24 cellular contexts compared by ENCODE assay signal in genomic region chr6:42860481-42860880, GRCh38. TPM values are rescaled to one million over a fixed set of nuclear protein-coding genes. Genes with fewer than 3 reads are reported as not detected.
A peak's percentile ranks its signal among the peaks of the same experiment; 100 is the strongest.
DNase-seq lines count a peak whose midpoint lies in the region; ATAC-seq, FAIRE-seq and TF ChIP-seq lines count a peak whose summit lies in the region.
"Had no signal": no experiment of that assay in that cellular context is flagged by ENCODE, and none has a peak within 500 bp of the region (broad histone marks: within the 10 kb centered on the region; RNA-seq: fewer than 3 reads in every experiment).

No MANE protein-coding gene starts in this region.

- peak overlapping the region; percentile 44 for H3K27ac Mint-ChIP-seq in stimulated activated memory B cell treated with anti-CD40 and anti-IgM and Interleukin-4, amounts not matched to agents 10 μg/mL and 1 μg/mL and 100 μg/mL, for 72 hours
- H3K27ac Mint-ChIP-seq: CD4-positive, alpha-beta T cell had no signal

- no peaks in the 10 kb centered on the region for H4K20me1 ChIP-seq in HepG2 (ENCODE audit: insufficient read depth, low read length)

- no peak overlapping the region for H3K4me3 ChIP-seq in HepG2 (replicated peaks in 1 of 3; ENCODE audit: insufficient read depth in 1 of 3, low read depth in 2 of 3, low read length in 3 of 3)
- H3K4me3 ChIP-seq in right lobe of liver: no peak overlapping the region
- H3K4me3 ChIP-seq in WERI-Rb-1 (ENCODE audit: low read depth, low read length): no peak overlapping the region
- no peak overlapping the region for H3K4me3 ChIP-seq in heart left ventricle
- H3K4me3 ChIP-seq: A549, GM12878, GM23248, HAP-1 had no signal

- no peaks in the 10 kb centered on the region for H3K27me3 Mint-ChIP-seq in stimulated activated memory B cell treated with anti-CD40 and anti-IgM and Interleukin-4, amounts not matched to agents 10 μg/mL and 1 μg/mL and 100 μg/mL, for 72 hours
- H3K27me3 Mint-ChIP-seq: CD4-positive, alpha-beta T cell had no signal

- CTCF ChIA-PET in HepG2 (lab: Yijun Ruan, JAX; ENCODE audit: low intra/inter-chr PET ratio, low total read pairs): no interaction called here

- peaks cover 31 to 65% of the 10 kb centered on the region in 2 experiments for H3K36me3 ChIP-seq in HepG2 (replicated peaks in 1 of 2; ENCODE audit: control insufficient read depth in 1 of 2, insufficient read depth in 2 of 2, low read length in 2 of 2)
- H3K36me3 ChIP-seq in right lobe of liver: peaks cover 0 to 92% (median 34%) of the 10 kb centered on the region in 4 donors
- peaks cover 68% of the 10 kb centered on the region for H3K36me3 ChIP-seq in WERI-Rb-1
- peaks cover 0 to 100% (median 98%) of the 10 kb centered on the region in 9 donors for H3K36me3 ChIP-seq in heart left ventricle
- H3K36me3 ChIP-seq: HAP-1 had no signal

- no peak overlapping the region for H3K4me2 ChIP-seq in HepG2 (ENCODE audit: low read depth, low read length)
- H3K4me2 ChIP-seq: A549 had no signal

- TF ChIP-seq EP300 in HepG2 (IDR thresholded peaks at IDR 0.05; ENCODE audit: low read depth in 2 of 2, low read length in 2 of 2) (no peak), HepG2 (CRISPR knock-in tag; IDR thresholded peaks at IDR 0.05; ENCODE audit: borderline replicate concordance) (no peak)

- no peak for FAIRE-seq in HepG2 (lab: Jason Lieb, UNC)
- FAIRE-seq: A549, GM12878 had no signal

- no peak for TF ChIP-seq RAD21 in HepG2 (CRISPR knock-in tag; IDR thresholded peaks at IDR 0.05)

- H3K9me3 Mint-ChIP-seq in stimulated activated memory B cell treated with anti-CD40 and anti-IgM and Interleukin-4, amounts not matched to agents 10 μg/mL and 1 μg/mL and 100 μg/mL, for 72 hours: no peaks in the 10 kb centered on the region
- H3K9me3 Mint-ChIP-seq: CD4-positive, alpha-beta T cell had no signal

- no peaks in the 10 kb centered on the region for H3K79me2 ChIP-seq in HepG2 (ENCODE audit: insufficient read depth, low read length)

- no peak overlapping the region for H3K4me3 Mint-ChIP-seq in stimulated activated memory B cell treated with anti-CD40 and anti-IgM and Interleukin-4, amounts not matched to agents 10 μg/mL and 1 μg/mL and 100 μg/mL, for 72 hours
- H3K4me3 Mint-ChIP-seq: CD4-positive, alpha-beta T cell had no signal

- H3K27ac ChIP-seq in HepG2 (ENCODE audit: extremely low read length, insufficient read depth, low read length) (no peak overlapping the region), right lobe of liver (no peak overlapping the region), WERI-Rb-1 (peak overlapping the region; percentile 4), heart left ventricle (no peak overlapping the region)
- H3K27ac ChIP-seq: 22Rv1, A549, C4-2B, GM23248 had no signal

- ATAC-seq in HepG2 (no peak), right lobe of liver (no peak), HG02970 (IDR thresholded peaks at IDR 0.05; ENCODE audit: low FRiP score, unreplicated experiment) (no peak), heart left ventricle (no peak), GM19324 (IDR thresholded peaks at IDR 0.05; ENCODE audit: low FRiP score, unreplicated experiment) (no peak)
- ATAC-seq in stimulated activated memory B cell treated with anti-CD40 and anti-IgM and Interleukin-4, amounts not matched to agents 10 μg/mL and 1 μg/mL and 100 μg/mL, for 72 hours: no peak
- ATAC-seq: A549, GM12878 had no signal

- H3K4me1 ChIP-seq in HepG2 (ENCODE audit: insufficient read depth, low read length): no peaks in the 10 kb centered on the region
- no peaks in the 10 kb centered on the region for H3K4me1 ChIP-seq in right lobe of liver
- no peaks in the 10 kb centered on the region for H3K4me1 ChIP-seq in heart left ventricle
- H3K4me1 ChIP-seq: A549, Caco-2 had no signal

- TF ChIP-seq CTCF in HepG2 (CRISPR knock-in tag; IDR thresholded peaks at IDR 0.05) (no peak), right lobe of liver (IDR thresholded peaks at IDR 0.05) (no peak), WERI-Rb-1 (IDR thresholded peaks at IDR 0.05; ENCODE audit: low read depth, low read length) (peak; percentile 48; the same call in 1 of the 2 replicates), heart left ventricle (IDR thresholded peaks at IDR 0.05) (no peak)

- in situ Hi-C loops in HepG2 (cut with HindIII; ENCODE audit: extremely low pct_ligation_motif_present, low pct_unique_long_range_greater_than_20kb): no loop called here

- no TSS peak for BruUV-seq in HepG2 (replicated peaks; lab: Mats Ljungman, UMichigan)

- no peaks in the 10 kb centered on the region for H3K4me1 Mint-ChIP-seq in stimulated activated memory B cell treated with anti-CD40 and anti-IgM and Interleukin-4, amounts not matched to agents 10 μg/mL and 1 μg/mL and 100 μg/mL, for 72 hours

- H3K27me3 ChIP-seq in HepG2 (ENCODE audit: control insufficient read depth in 1 of 2, insufficient read depth in 2 of 2, low read length in 2 of 2) (no peaks in the 10 kb centered on the region), right lobe of liver (no peaks in the 10 kb centered on the region), WERI-Rb-1 (ENCODE audit: insufficient read depth, low read depth, severe bottlenecking) (no peaks in the 10 kb centered on the region), heart left ventricle (no peaks in the 10 kb centered on the region)

- peaks cover 41% of the 10 kb centered on the region for H3K36me3 Mint-ChIP-seq in stimulated activated memory B cell treated with anti-CD40 and anti-IgM and Interleukin-4, amounts not matched to agents 10 μg/mL and 1 μg/mL and 100 μg/mL, for 72 hours

- DNase-seq in HepG2 (ENCODE audit: low spot score) (no peak), right lobe of liver (no peak), NCI-H524 treated with DMSO at 0.1 percent for 48 hours (lab: John Stamatoyannopoulos, UW) (peak; percentile 81), WERI-Rb-1 (peak; percentile 85), heart left ventricle (no peak)
- DNase-seq: AML-193; Caco-2; CD4-positive, alpha-beta T cell; DMS53; DND-41; EL; GM23248 had no signal

- H3K9me3 ChIP-seq in HepG2 (ENCODE audit: low read length) (no peaks in the 10 kb centered on the region), right lobe of liver (no peaks in the 10 kb centered on the region), WERI-Rb-1 (ENCODE audit: severe bottlenecking) (no peaks in the 10 kb centered on the region), heart left ventricle (no peaks in the 10 kb centered on the region)
- H3K9me3 ChIP-seq: A549, Caco-2, HAP-1 had no signal

- H2AFZ ChIP-seq in HepG2 (ENCODE audit: low read length): no peak overlapping the region
- H2AFZ ChIP-seq: GM23248 had no signal

- no peak overlapping the region for H3K9ac ChIP-seq in HepG2 (ENCODE audit: insufficient read depth, low read depth, low read length)
- H3K9ac ChIP-seq: GM23248 had no signal

- TF ChIP-seq POLR2A in HepG2 (IDR thresholded peaks at IDR 0.05; ENCODE audit: insufficient read depth in 1 of 2, low read depth in 2 of 2, low read length in 2 of 2) (no peak), right lobe of liver (IDR thresholded peaks at IDR 0.05) (no peak), heart left ventricle (IDR thresholded peaks at IDR 0.05) (no peak)

- intact Hi-C loops in HepG2 (cut with micrococcal nuclease; ENCODE audit: unreplicated experiment): no loop called here
- intact Hi-C loops in right lobe of liver (cut with DNase I): no loop called here
- intact Hi-C loops in heart left ventricle (cut with DNase I): loop anchor here in 1 of 10 donors (5.0 kb wide), 1 partner anchor 193 kb away; no protein-coding TSS in a partner anchor

- 97% methylated on average over 6 of the region's 6 CpGs for WGBS in HepG2 (ENCODE audit: low lambda C conversion rate)
- 93% methylated on average over 6 of the region's 6 CpGs for WGBS in right lobe of liver (ENCODE audit: insufficient coverage, low coverage, low lambda C conversion rate, missing lambda C conversion rate)
- WGBS in heart left ventricle, 4 donors: 93 to 96% (median 94%) methylated on average over 6 of the region's 6 CpGs

- POLR2A ChIA-PET in HepG2 (lab: Yijun Ruan, JAX): no interaction called here

RNA-seq across cellular contexts. Expression of gene RPL7L1, which starts 18.9 kb away (rescaled TPM):
- total RNA-seq in HepG2 (2016; rRNA removed; fragmentation: Illumina TruSeq; extraction: Trizol) (179 and 228 TPM in 2 replicates), right lobe of liver (100 to 1,000 TPM in 1 of 6 experiments, 10 to 100 TPM in 5; 36.6 to 114 (median 44.2) TPM), heart left ventricle (10 to 100 TPM; 39.8 to 71.1 (median 49.2) TPM)
- total RNA-seq in HepG2 (2016; cell fraction: cytosol; rRNA removed; fragmentation: Illumina TruSeq; extraction: Trizol; ENCODE audit: low read depth): 34.8 and 36.3 TPM in 2 replicates
- 172 and 248 TPM in 2 replicates for total RNA-seq in HepG2 (2016; cell fraction: insoluble cytoplasmic fraction; rRNA removed; fragmentation: Illumina TruSeq; extraction: Trizol)
- total RNA-seq in HepG2 (2016; cell fraction: membrane; rRNA removed; fragmentation: Illumina TruSeq; extraction: Trizol): 98.2 and 108 TPM in 2 replicates
- total RNA-seq in HepG2 (2016; cell fraction: nucleus; rRNA removed; fragmentation: Illumina TruSeq; extraction: Trizol): 79.2 and 84.2 TPM in 2 replicates
- polyA plus RNA-seq in HepG2 (2011; rRNA removed) (51.6 and 52.0 TPM in 2 replicates), heart left ventricle (10 to 100 TPM; 25.8 to 95.7 TPM)
- 40.8 and 57.7 TPM in 2 replicates for polyA plus RNA-seq in HepG2 (2011; cell fraction: cytosol; rRNA removed)
- polyA plus RNA-seq in HepG2 (2011; cell fraction: nucleus; rRNA removed): 18.1 and 25.2 TPM in 2 replicates
- polyA plus RNA-seq in HepG2 (2012): 116 and 118 TPM in 2 replicates
- polyA plus RNA-seq in HepG2 (2016; cell fraction: cytosol; fragmentation: Illumina TruSeq; extraction: Trizol; ENCODE audit: low read depth): 16.4 and 17.2 TPM in 2 replicates
- 182 and 194 TPM in 2 replicates for polyA plus RNA-seq in HepG2 (2016; cell fraction: insoluble cytoplasmic fraction; fragmentation: Illumina TruSeq; extraction: Trizol; ENCODE audit: low read depth)
- polyA plus RNA-seq in HepG2 (2016; cell fraction: membrane; fragmentation: Illumina TruSeq; extraction: Trizol; ENCODE audit: low read depth): 45.4 and 49.4 TPM in 2 replicates
- 90.1 and 101 TPM in 2 replicates for polyA plus RNA-seq in HepG2 (2016; cell fraction: nucleus; fragmentation: Illumina TruSeq; extraction: Trizol; ENCODE audit: insufficient read depth, low read depth)
- polyA minus RNA-seq in HepG2 (2011; rRNA and poly(A)+ RNA removed; ENCODE audit: low replicate concordance): 58.1 and 94.4 TPM in 2 replicates
- 36.1 and 48.1 TPM in 2 replicates for polyA minus RNA-seq in HepG2 (2011; cell fraction: cytosol; rRNA and poly(A)+ RNA removed)
- polyA minus RNA-seq in HepG2 (2011; cell fraction: nucleus; rRNA and poly(A)+ RNA removed): 68.2 and 106 TPM in 2 replicates

RNA-seq across cellular contexts. Expression of gene PTCRA, which starts 55.4 kb away (rescaled TPM):
- total RNA-seq in HepG2 (2016; rRNA removed; fragmentation: Illumina TruSeq; extraction: Trizol) (not detected in 2 replicates), right lobe of liver (under 1 TPM in 3 of 6 experiments, not detected in 3; 0.31 to 0.46 (median 0.37) TPM), heart left ventricle (1 to 10 TPM in 1 of 9 donors, not detected in 8; 1.7 TPM)
- total RNA-seq in HepG2 (2016; cell fraction: cytosol; rRNA removed; fragmentation: Illumina TruSeq; extraction: Trizol; ENCODE audit: low read depth): not detected in 2 replicates
- not detected in 2 replicates for total RNA-seq in HepG2 (2016; cell fraction: insoluble cytoplasmic fraction; rRNA removed; fragmentation: Illumina TruSeq; extraction: Trizol)
- not detected in 2 replicates for total RNA-seq in HepG2 (2016; cell fraction: membrane; rRNA removed; fragmentation: Illumina TruSeq; extraction: Trizol)
- not detected in 2 replicates for total RNA-seq in HepG2 (2016; cell fraction: nucleus; rRNA removed; fragmentation: Illumina TruSeq; extraction: Trizol)
- polyA plus RNA-seq in HepG2 (2011; rRNA removed) (not detected in 2 replicates), heart left ventricle (not detected)
- polyA plus RNA-seq in HepG2 (2011; cell fraction: cytosol; rRNA removed): not detected in 2 replicates
- 0.12 and 0.51 TPM in 2 replicates for polyA plus RNA-seq in HepG2 (2011; cell fraction: nucleus; rRNA removed)
- not detected in 2 replicates for polyA plus RNA-seq in HepG2 (2012)
- not detected in 2 replicates for polyA plus RNA-seq in HepG2 (2016; cell fraction: cytosol; fragmentation: Illumina TruSeq; extraction: Trizol; ENCODE audit: low read depth)
- not detected in 2 replicates for polyA plus RNA-seq in HepG2 (2016; cell fraction: insoluble cytoplasmic fraction; fragmentation: Illumina TruSeq; extraction: Trizol; ENCODE audit: low read depth)
- not detected in 2 replicates for polyA plus RNA-seq in HepG2 (2016; cell fraction: membrane; fragmentation: Illumina TruSeq; extraction: Trizol; ENCODE audit: low read depth)
- polyA plus RNA-seq in HepG2 (2016; cell fraction: nucleus; fragmentation: Illumina TruSeq; extraction: Trizol; ENCODE audit: insufficient read depth, low read depth): not detected in 2 replicates
- polyA minus RNA-seq in HepG2 (2011; rRNA and poly(A)+ RNA removed; ENCODE audit: low replicate concordance): not detected in 2 replicates
- not detected in 2 replicates for polyA minus RNA-seq in HepG2 (2011; cell fraction: cytosol; rRNA and poly(A)+ RNA removed)
- not detected in 2 replicates for polyA minus RNA-seq in HepG2 (2011; cell fraction: nucleus; rRNA and poly(A)+ RNA removed)
- total RNA-seq: Caco-2; CD4-positive, alpha-beta T cell; G401; GM23248; H4; HT-29 had no signal
- polyA plus RNA-seq: A549, BJ, GM23248 had no signal

Comparison
In these comparisons a context has a peak if more than half of its experiments do, and no peak if none do; other contexts are left out.
1. DNase-seq: peak in NCI-H524 treated with DMSO at 0.1 percent for 48 hours (single experiment) and WERI-Rb-1 (single experiment); none in HepG2 (single experiment), right lobe of liver (0 of 3) and heart left ventricle (0 of 5).